Comparison of ENCODE assay signal across 8 cellular contexts in genomic region chr3:188950832-188951489, GRCh38.
DNase-seq lines count a peak whose midpoint lies in the region; ATAC-seq, FAIRE-seq and TF ChIP-seq lines count a peak whose summit lies in the region.

No MANE protein-coding gene starts in this region.

- no peak for TF ChIP-seq CTCF in ascending aorta (IDR thresholded peaks at IDR 0.05)
- TF ChIP-seq CTCF in HepG2 (CRISPR knock-in tag; IDR thresholded peaks at IDR 0.05): no peak
- TF ChIP-seq CTCF in glutamatergic neuron (IDR thresholded peaks at IDR 0.05; ENCODE audit: partially characterized antibody, unreplicated experiment): no peak

- no peak for TF ChIP-seq RAD21 in HepG2 (CRISPR knock-in tag; IDR thresholded peaks at IDR 0.05)

- H3K9me3 ChIP-seq in ascending aorta (no peaks in the 10 kb centered on the region), HepG2 (ENCODE audit: low read length) (no peaks in the 10 kb centered on the region)

- TF ChIP-seq POLR2A in HepG2 (IDR thresholded peaks at IDR 0.05; ENCODE audit: insufficient read depth in 1 of 2, low read depth in 2 of 2, low read length in 2 of 2): no peak

- no peak overlapping the region for H3K27ac Mint-ChIP-seq in glutamatergic neuron (ENCODE audit: unreplicated experiment)

- TF ChIP-seq EP300 in HepG2 (IDR thresholded peaks at IDR 0.05; ENCODE audit: low read depth in 2 of 2, low read length in 2 of 2): peak in 1 of 2 experiments; percentile 28; a peak in 1 of 4 replicates
- TF ChIP-seq EP300 in HepG2 (CRISPR knock-in tag; IDR thresholded peaks at IDR 0.05; ENCODE audit: borderline replicate concordance): no peak

- in situ Hi-C loops in HepG2 (cut with HindIII; ENCODE audit: extremely low pct_ligation_motif_present, low pct_unique_long_range_greater_than_20kb): loop anchor here (5.0 to 25.0 kb wide), 4 partner anchors 656 to 1209 kb away; no protein-coding TSS in a partner anchor

- H3K9ac ChIP-seq in HepG2 (ENCODE audit: insufficient read depth, low read depth, low read length): no peak overlapping the region

- H3K9me3 Mint-ChIP-seq in glutamatergic neuron (ENCODE audit: unreplicated experiment): peaks cover 4% of the 10 kb centered on the region

- no peak overlapping the region for H3K4me2 ChIP-seq in HepG2 (ENCODE audit: low read depth, low read length)

- no peaks in the 10 kb centered on the region for H3K27me3 Mint-ChIP-seq in glutamatergic neuron (ENCODE audit: unreplicated experiment)

- WGBS in HepG2 (ENCODE audit: low lambda C conversion rate): 76% methylated on average over 13 of the region's 13 CpGs

- H3K27ac ChIP-seq in ascending aorta (peak overlapping the region; percentile 98 to 99), HepG2 (ENCODE audit: extremely low read length, insufficient read depth, low read length) (no peak overlapping the region)

- intact Hi-C loops in ascending aorta (cut with DNase I): loop anchor here (5.0 kb wide), 1 partner anchor 684 kb away; no protein-coding TSS in a partner anchor
- intact Hi-C loops in HepG2 (cut with micrococcal nuclease; ENCODE audit: unreplicated experiment): loop anchor here (5.0 to 10.0 kb wide), 5 partner anchors 206 to 914 kb away; no protein-coding TSS in a partner anchor

- H3K36me3 Mint-ChIP-seq in glutamatergic neuron (ENCODE audit: unreplicated experiment): no peaks in the 10 kb centered on the region

- peak; percentile 28 for FAIRE-seq in HepG2 (lab: Jason Lieb, UNC)

- BruUV-seq in HepG2 (replicated peaks; lab: Mats Ljungman, UMichigan): no TSS peak

- no peaks in the 10 kb centered on the region for H4K20me1 ChIP-seq in HepG2 (ENCODE audit: insufficient read depth, low read length)

- H3K4me1 Mint-ChIP-seq in glutamatergic neuron (ENCODE audit: low read depth, unreplicated experiment): no peaks in the 10 kb centered on the region

- H3K4me1 ChIP-seq in ascending aorta (peaks cover 32 to 57% of the 10 kb centered on the region in 2 donors), HepG2 (ENCODE audit: insufficient read depth, low read length) (peaks cover 41% of the 10 kb centered on the region)

- POLR2A ChIA-PET in HepG2 (lab: Yijun Ruan, JAX): interaction anchor here (1.1 kb wide), 1 partner anchor 796 kb away, joined by 5 read pairs; no protein-coding TSS in a partner anchor

- no peaks in the 10 kb centered on the region for H3K27me3 ChIP-seq in ascending aorta
- no peaks in the 10 kb centered on the region for H3K27me3 ChIP-seq in HepG2 (ENCODE audit: control insufficient read depth in 1 of 2, insufficient read depth in 2 of 2, low read length in 2 of 2)

- peak; percentile 97 for DNase-seq in A172 (ENCODE audit: low spot score)
- peak; percentile 93 for DNase-seq in MV-4-11 (lab: John Stamatoyannopoulos, UW)
- peak; percentile 82 to 96 for DNase-seq in ascending aorta (ENCODE audit: low spot score in 2 of 2)
- peak; percentile 60 for DNase-seq in HepG2 (ENCODE audit: low spot score)
- peak; percentile 49 for DNase-seq in stimulated activated naive CD8-positive, alpha-beta T cell treated with anti-CD3 and anti-CD28 coated beads, Interleukin-15, Interleukin-2, amounts not matched to agents 100 U/mL and 50 U/mL, for 24 hours
- DNase-seq in glutamatergic neuron: no peak
- DNase-seq in middle frontal gyrus (ENCODE audit: extremely low spot score, low spot score): no peak

- no peak overlapping the region for H3K4me3 Mint-ChIP-seq in glutamatergic neuron (ENCODE audit: unreplicated experiment)

- H3K79me2 ChIP-seq in HepG2 (ENCODE audit: insufficient read depth, low read length): no peaks in the 10 kb centered on the region

- H2AFZ ChIP-seq in HepG2 (ENCODE audit: low read length): no peak overlapping the region

- ATAC-seq in HepG2 (peak; percentile 43; the same call in 1 of the 3 replicates), GM18519 (IDR thresholded peaks at IDR 0.05; ENCODE audit: low FRiP score, unreplicated experiment) (no peak)
- ATAC-seq in stimulated activated naive CD8-positive, alpha-beta T cell treated with anti-CD3 and anti-CD28 coated beads, Interleukin-15, Interleukin-2, amounts not matched to agents 100 U/mL and 50 U/mL, for 24 hours: peak; percentile 88

- H3K4me3 ChIP-seq in ascending aorta (no peak overlapping the region), HepG2 (replicated peaks in 1 of 3; ENCODE audit: insufficient read depth in 1 of 3, low read depth in 2 of 3, low read length in 3 of 3) (no peak overlapping the region)

- CTCF ChIA-PET in HepG2 (lab: Yijun Ruan, JAX; ENCODE audit: low intra/inter-chr PET ratio, low total read pairs): no interaction called here

- H3K36me3 ChIP-seq in ascending aorta: no peaks in the 10 kb centered on the region
- H3K36me3 ChIP-seq in HepG2 (replicated peaks in 1 of 2; ENCODE audit: control insufficient read depth in 1 of 2, insufficient read depth in 2 of 2, low read length in 2 of 2): no peaks in the 10 kb centered on the region

TF ChIP-seq in HepG2, 621 proteins besides CTCF, POLR2A, EP300 and RAD21 (continues in another document):
- no peak for TF ChIP-seq ZNF383 (CRISPR knock-in tag; IDR thresholded peaks at IDR 0.05; ENCODE audit: borderline replicate concordance)
- TF ChIP-seq ELF3 (CRISPR knock-in tag; IDR thresholded peaks at IDR 0.05): peak; percentile 77
- TF ChIP-seq, protein P1, sequence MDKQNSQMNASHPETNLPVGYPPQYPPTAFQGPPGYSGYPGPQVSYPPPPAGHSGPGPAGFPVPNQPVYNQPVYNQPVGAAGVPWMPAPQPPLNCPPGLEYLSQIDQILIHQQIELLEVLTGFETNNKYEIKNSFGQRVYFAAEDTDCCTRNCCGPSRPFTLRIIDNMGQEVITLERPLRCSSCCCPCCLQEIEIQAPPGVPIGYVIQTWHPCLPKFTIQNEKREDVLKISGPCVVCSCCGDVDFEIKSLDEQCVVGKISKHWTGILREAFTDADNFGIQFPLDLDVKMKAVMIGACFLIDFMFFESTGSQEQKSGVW (CRISPR knock-in tag; IDR thresholded peaks at IDR 0.05; ENCODE audit: borderline replicate concordance): no peak
- TF ChIP-seq, protein P2, sequence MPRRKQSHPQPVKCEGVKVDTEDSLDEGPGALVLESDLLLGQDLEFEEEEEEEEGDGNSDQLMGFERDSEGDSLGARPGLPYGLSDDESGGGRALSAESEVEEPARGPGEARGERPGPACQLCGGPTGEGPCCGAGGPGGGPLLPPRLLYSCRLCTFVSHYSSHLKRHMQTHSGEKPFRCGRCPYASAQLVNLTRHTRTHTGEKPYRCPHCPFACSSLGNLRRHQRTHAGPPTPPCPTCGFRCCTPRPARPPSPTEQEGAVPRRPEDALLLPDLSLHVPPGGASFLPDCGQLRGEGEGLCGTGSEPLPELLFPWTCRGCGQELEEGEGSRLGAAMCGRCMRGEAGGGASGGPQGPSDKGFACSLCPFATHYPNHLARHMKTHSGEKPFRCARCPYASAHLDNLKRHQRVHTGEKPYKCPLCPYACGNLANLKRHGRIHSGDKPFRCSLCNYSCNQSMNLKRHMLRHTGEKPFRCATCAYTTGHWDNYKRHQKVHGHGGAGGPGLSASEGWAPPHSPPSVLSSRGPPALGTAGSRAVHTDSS (CRISPR knock-in tag; conservative IDR thresholded peaks at IDR 0.05): no peak
- TF ChIP-seq ZNF841 (CRISPR knock-in tag; IDR thresholded peaks at IDR 0.05; ENCODE audit: borderline replicate concordance): no peak
- no peak for TF ChIP-seq RBM22 (optimal IDR thresholded peaks at IDR 0.05; ENCODE audit: low read length)
- no peak for TF ChIP-seq FOXM1 (CRISPR knock-in tag; IDR thresholded peaks at IDR 0.05)
- no peak for TF ChIP-seq YY1 (IDR thresholded peaks at IDR 0.05; ENCODE audit: insufficient read depth, insufficient replicate concordance, low read depth, low read length)
- TF ChIP-seq RORA (CRISPR knock-in tag; IDR thresholded peaks at IDR 0.05): no peak
- no peak for TF ChIP-seq ZBTB3 (CRISPR knock-in tag; IDR thresholded peaks at IDR 0.05; ENCODE audit: borderline replicate concordance, low read depth)
- TF ChIP-seq, protein P3, sequence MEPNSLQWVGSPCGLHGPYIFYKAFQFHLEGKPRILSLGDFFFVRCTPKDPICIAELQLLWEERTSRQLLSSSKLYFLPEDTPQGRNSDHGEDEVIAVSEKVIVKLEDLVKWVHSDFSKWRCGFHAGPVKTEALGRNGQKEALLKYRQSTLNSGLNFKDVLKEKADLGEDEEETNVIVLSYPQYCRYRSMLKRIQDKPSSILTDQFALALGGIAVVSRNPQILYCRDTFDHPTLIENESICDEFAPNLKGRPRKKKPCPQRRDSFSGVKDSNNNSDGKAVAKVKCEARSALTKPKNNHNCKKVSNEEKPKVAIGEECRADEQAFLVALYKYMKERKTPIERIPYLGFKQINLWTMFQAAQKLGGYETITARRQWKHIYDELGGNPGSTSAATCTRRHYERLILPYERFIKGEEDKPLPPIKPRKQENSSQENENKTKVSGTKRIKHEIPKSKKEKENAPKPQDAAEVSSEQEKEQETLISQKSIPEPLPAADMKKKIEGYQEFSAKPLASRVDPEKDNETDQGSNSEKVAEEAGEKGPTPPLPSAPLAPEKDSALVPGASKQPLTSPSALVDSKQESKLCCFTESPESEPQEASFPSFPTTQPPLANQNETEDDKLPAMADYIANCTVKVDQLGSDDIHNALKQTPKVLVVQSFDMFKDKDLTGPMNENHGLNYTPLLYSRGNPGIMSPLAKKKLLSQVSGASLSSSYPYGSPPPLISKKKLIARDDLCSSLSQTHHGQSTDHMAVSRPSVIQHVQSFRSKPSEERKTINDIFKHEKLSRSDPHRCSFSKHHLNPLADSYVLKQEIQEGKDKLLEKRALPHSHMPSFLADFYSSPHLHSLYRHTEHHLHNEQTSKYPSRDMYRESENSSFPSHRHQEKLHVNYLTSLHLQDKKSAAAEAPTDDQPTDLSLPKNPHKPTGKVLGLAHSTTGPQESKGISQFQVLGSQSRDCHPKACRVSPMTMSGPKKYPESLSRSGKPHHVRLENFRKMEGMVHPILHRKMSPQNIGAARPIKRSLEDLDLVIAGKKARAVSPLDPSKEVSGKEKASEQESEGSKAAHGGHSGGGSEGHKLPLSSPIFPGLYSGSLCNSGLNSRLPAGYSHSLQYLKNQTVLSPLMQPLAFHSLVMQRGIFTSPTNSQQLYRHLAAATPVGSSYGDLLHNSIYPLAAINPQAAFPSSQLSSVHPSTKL (CRISPR knock-in tag; IDR thresholded peaks at IDR 0.05): peak; percentile 69
- TF ChIP-seq ZFP36L1 (CRISPR knock-in tag; IDR thresholded peaks at IDR 0.05): no peak
- no peak for TF ChIP-seq SP1 (IDR thresholded peaks at IDR 0.05)
- no peak for TF ChIP-seq SP1 (CRISPR knock-in tag; IDR thresholded peaks at IDR 0.05)
- no peak for TF ChIP-seq TOE1 (CRISPR knock-in tag; IDR thresholded peaks at IDR 0.05)
- TF ChIP-seq EHMT2 (IDR thresholded peaks at IDR 0.05; ENCODE audit: borderline replicate concordance, low read depth, low read length): no peak
- TF ChIP-seq ETV5 (CRISPR knock-in tag; IDR thresholded peaks at IDR 0.05; ENCODE audit: borderline replicate concordance): peak; percentile 42; the same call in 1 of the 2 replicates
- TF ChIP-seq JUNB (CRISPR knock-in tag; IDR thresholded peaks at IDR 0.05; ENCODE audit: borderline replicate concordance): no peak
- no peak for TF ChIP-seq EZH2 (conservative IDR thresholded peaks at IDR 0.05; ENCODE audit: low read depth, low read length)
- TF ChIP-seq FOXA3 (CRISPR knock-in tag; IDR thresholded peaks at IDR 0.05): 0 out of 2 replicates have a peak, but pooled peaks have one; percentile 10

Comparison
In these comparisons a context has a peak if more than half of its experiments do, and no peak if none do; other contexts are left out.
1. DNase-seq: peak in A172 (single experiment), MV-4-11 (single experiment), ascending aorta (2 of 2), HepG2 (single experiment) and stimulated activated naive CD8-positive, alpha-beta T cell treated with anti-CD3 and anti-CD28 coated beads, Interleukin-15, Interleukin-2, amounts not matched to agents 100 U/mL and 50 U/mL, for 24 hours (single experiment); none in glutamatergic neuron (single experiment) and middle frontal gyrus (single experiment).